37 cellular contexts compared by ENCODE assay signal in the genomic region with DNA sequence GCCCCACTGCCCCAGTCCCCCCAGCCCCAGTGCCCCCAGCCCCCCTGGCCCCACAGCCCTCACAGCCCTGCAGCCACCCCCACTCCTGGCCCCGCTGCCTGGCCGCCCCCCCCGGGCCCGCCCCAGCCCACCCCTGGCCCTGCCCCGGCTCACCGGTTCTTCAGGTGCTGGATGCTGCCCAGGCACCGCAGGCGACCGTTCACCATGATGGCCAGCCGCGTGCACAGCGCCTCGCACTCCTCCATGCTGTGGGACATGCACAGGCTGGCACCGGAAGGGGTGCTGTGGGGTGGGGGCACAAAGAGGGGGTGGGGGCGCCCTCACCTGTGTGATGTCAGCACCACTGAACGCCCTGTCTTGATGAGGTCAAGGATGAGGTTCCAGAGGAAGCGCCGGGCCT. TPM values are rescaled to one million over a fixed set of nuclear protein-coding genes. Genes with fewer than 3 reads are reported as not detected.
"Had no signal": no experiment of that assay in that cellular context is flagged by ENCODE, and none has a peak within 500 bp of the region (broad histone marks: within the 10 kb centered on the region; RNA-seq: fewer than 3 reads in every experiment).

No MANE protein-coding gene starts in this region.

- H3K9me3 ChIP-seq: MG63 had no signal

- H3K4me2 ChIP-seq: KMS-11 had no signal

- H3K9ac ChIP-seq: KMS-11 had no signal

- H3K27me3 ChIP-seq: MG63 had no signal

- H3K36me3 ChIP-seq: MG63 had no signal

- H3K4me3 ChIP-seq: MG63 had no signal

- DNase-seq: Karpas-422, Kasumi-1, KBM-7, KG1, MG63, MM.1S, MV-4-11, NCI-H1048, NCI-H1092, NCI-H1092 treated with DMSO at 0.1 percent for 48 hours, NCI-H1105, NCI-H1105 treated with DMSO at 0.1 percent for 48 hours, NCI-H1417 treated with DMSO at 0.1 percent for 48 hours, NCI-H1436, NCI-H1436 treated with DMSO at 0.1 percent for 48 hours, NCI-H146, NCI-H1694, NCI-H1694 treated with DMSO at 0.1 percent for 48 hours, NCI-H187, NCI-H187 treated with DMSO at 0.1 percent for 48 hours, NCI-H1930, NCI-H2029 treated with DMSO at 0.1 percent for 48 hours, NCI-H2081, NCI-H2081 treated with DMSO at 0.1 percent for 48 hours, NCI-H2107, NCI-H2171, NCI-H2171 treated with DMSO at 0.1 percent for 48 hours, NCI-H2227 treated with DMSO at 0.1 percent for 48 hours, NCI-H226, NCI-H345, NCI-H446, NCI-H446 treated with DMSO at 0.1 percent for 48 hours had no signal

- H3K27ac ChIP-seq: KMS-11 had no signal

RNA-seq across cellular contexts. Expression of a gene that starts 22.7 kb away (rescaled TPM):
- total RNA-seq: LHCN-M2, M059J, NCI-H460 had no signal

RNA-seq across cellular contexts. Expression of a gene that starts 26.4 kb away (rescaled TPM):
- total RNA-seq: M059J, MCF 10A, NCI-H460 had no signal
